In genomic region chr2:16121986-16122390, GRCh38 we compare ENCODE assay signal across 18 cellular contexts.
"Had no signal": no experiment of that assay in that cellular context is flagged by ENCODE, and none has a peak within 500 bp of the region (broad histone marks: within the 10 kb centered on the region; RNA-seq: fewer than 3 reads in every experiment).

No MANE protein-coding gene starts in this region.

- H3K9me3 ChIP-seq: colonic mucosa, gastrocnemius medialis, lower lobe of right lung, mucosa of descending colon had no signal

- H3K27me3 ChIP-seq: colonic mucosa, gastrocnemius medialis had no signal

- DNase-seq: cortex of kidney; effector CD8-positive, alpha-beta T cell; effector memory CD8-positive, alpha-beta T cell; esophagus squamous epithelium; foreskin fibroblast; foreskin melanocyte; gastrocnemius medialis; glutamatergic neuron; heart right ventricle; hippocampal formation; left cardiac atrium; left lung; left ventricle myocardium superior; lower lobe of right lung; mesenchymal stem cell; mucosa of descending colon; naive B cell had no signal

- H3K36me3 ChIP-seq: colonic mucosa, esophagus squamous epithelium, gastrocnemius medialis, heart right ventricle, left lung, lower lobe of right lung had no signal

- H3K27ac ChIP-seq: colonic mucosa, esophagus squamous epithelium, gastrocnemius medialis, heart right ventricle, left lung, lower lobe of right lung had no signal

- H3K4me3 ChIP-seq: colonic mucosa, esophagus squamous epithelium, gastrocnemius medialis, heart right ventricle, left lung, lower lobe of right lung, mucosa of descending colon had no signal

- H3K4me1 ChIP-seq: esophagus squamous epithelium, gastrocnemius medialis, heart right ventricle, left lung, lower lobe of right lung had no signal
